In genomic region chr2:188294547-188294946, GRCh38 we compare ENCODE assay signal across 11 cellular contexts. TPM values are rescaled to one million over a fixed set of nuclear protein-coding genes. Genes with fewer than 3 reads are reported as not detected.
A peak's percentile ranks its signal among the peaks of the same experiment; 100 is the strongest.
DNase-seq lines count a peak whose midpoint lies in the region; TF ChIP-seq lines count a peak whose summit lies in the region.
"Had no signal": no experiment of that assay in that cellular context is flagged by ENCODE, and none has a peak within 500 bp of the region (broad histone marks: within the 10 kb centered on the region; RNA-seq: fewer than 3 reads in every experiment).

No MANE protein-coding gene starts in this region.

- H3K9me3 ChIP-seq in ES-I3 (ENCODE audit: control insufficient read depth, insufficient read depth, low read length): 0 out of 2 replicates have a peak, but pooled peaks cover 4% of the 10 kb centered on the region

- POLR2A ChIA-PET in GM10248 (lab: Yijun Ruan, JAX): no interaction called here

- H3K27me3 Mint-ChIP-seq in glutamatergic neuron (ENCODE audit: unreplicated experiment): peaks cover 9% of the 10 kb centered on the region
- peaks cover 45% of the 10 kb centered on the region for H3K27me3 Mint-ChIP-seq in activated T-helper 1 cell treated with anti-CD3 and anti-CD28 coated beads, Interleukin-12 subunit alpha, Interleukin-12 subunit beta, Interleukin-2, Interleukin-4 antibody, amounts not matched to agents 30 ng/mL and 10 ng/mL and 1 ng/mL, durations not matched to agents 14 hours and 24 hours and 36 hours (ENCODE audit: insufficient read depth)

- no peaks in the 10 kb centered on the region; the same call in 1 of the 2 replicates for H3K36me3 ChIP-seq in ES-I3 (ENCODE audit: insufficient read depth, low read length)

- peak overlapping the region; percentile 96 for H3K9ac ChIP-seq in ES-I3 (ENCODE audit: low read depth, low read length)

- CTCF ChIA-PET in GM10248 (lab: Yijun Ruan, JAX): interaction anchor here (1.0 kb wide), 1 partner anchor 16 kb away, joined by 3 read pairs; no protein-coding TSS in a partner anchor

- peaks cover 5% of the 10 kb centered on the region; the same call in 1 of the 2 replicates for H3K4me1 ChIP-seq in ES-I3 (ENCODE audit: insufficient read depth, low read length)

- peaks cover 22% of the 10 kb centered on the region for H3K4me1 Mint-ChIP-seq in glutamatergic neuron (ENCODE audit: low read depth, unreplicated experiment)
- peaks cover 7% of the 10 kb centered on the region for H3K4me1 Mint-ChIP-seq in activated T-helper 1 cell treated with anti-CD3 and anti-CD28 coated beads, Interleukin-12 subunit alpha, Interleukin-12 subunit beta, Interleukin-2, Interleukin-4 antibody, amounts not matched to agents 30 ng/mL and 10 ng/mL and 1 ng/mL, durations not matched to agents 14 hours and 24 hours and 36 hours (ENCODE audit: low read depth)
- H3K4me1 Mint-ChIP-seq: natural killer cell had no signal

- H3K9me3 Mint-ChIP-seq in glutamatergic neuron (ENCODE audit: unreplicated experiment): peaks cover 13% of the 10 kb centered on the region
- H3K9me3 Mint-ChIP-seq in activated T-helper 1 cell treated with anti-CD3 and anti-CD28 coated beads, Interleukin-12 subunit alpha, Interleukin-12 subunit beta, Interleukin-2, Interleukin-4 antibody, amounts not matched to agents 30 ng/mL and 10 ng/mL and 1 ng/mL, durations not matched to agents 14 hours and 24 hours and 36 hours: no peaks in the 10 kb centered on the region

- H3K27ac Mint-ChIP-seq in glutamatergic neuron (ENCODE audit: unreplicated experiment): peak overlapping the region; percentile 22
- no peak overlapping the region for H3K27ac Mint-ChIP-seq in activated T-helper 1 cell treated with anti-CD3 and anti-CD28 coated beads, Interleukin-12 subunit alpha, Interleukin-12 subunit beta, Interleukin-2, Interleukin-4 antibody, amounts not matched to agents 30 ng/mL and 10 ng/mL and 1 ng/mL, durations not matched to agents 14 hours and 24 hours and 36 hours
- H3K27ac Mint-ChIP-seq: natural killer cell had no signal

- TF ChIP-seq CTCF in WI38 (IDR thresholded peaks at IDR 0.05; ENCODE audit: low read depth, low read length): no peak
- TF ChIP-seq CTCF in glutamatergic neuron (IDR thresholded peaks at IDR 0.05; ENCODE audit: partially characterized antibody, unreplicated experiment): no peak
- TF ChIP-seq CTCF in GM10248 (IDR thresholded peaks at IDR 0.05; ENCODE audit: control extremely low read depth, extremely low read depth, low read depth, missing control alignments): no peak

- H3K4me3 ChIP-seq in WI38 (ENCODE audit: low read depth, low read length): peak overlapping the region; percentile 94

- H3K4me3 Mint-ChIP-seq in glutamatergic neuron (ENCODE audit: unreplicated experiment): peak overlapping the region; percentile 98
- no peak overlapping the region for H3K4me3 Mint-ChIP-seq in activated T-helper 1 cell treated with anti-CD3 and anti-CD28 coated beads, Interleukin-12 subunit alpha, Interleukin-12 subunit beta, Interleukin-2, Interleukin-4 antibody, amounts not matched to agents 30 ng/mL and 10 ng/mL and 1 ng/mL, durations not matched to agents 14 hours and 24 hours and 36 hours
- H3K4me3 Mint-ChIP-seq: natural killer cell had no signal

- DNase-seq in glutamatergic neuron (no peak), renal cortical epithelial cell (ENCODE audit: low read depth) (peak; percentile 14), GM10248 (ENCODE audit: extremely low spot score) (no peak)
- DNase-seq in activated CD4-positive, alpha-beta T cell treated with anti-CD3 and anti-CD28 coated beads for 48 hours: no peak
- DNase-seq in activated naive CD4-positive, alpha-beta T cell treated with Interleukin-2 at 50 U/mL for 16 hours: no peak
- no peak for DNase-seq in activated T-helper 1 cell treated with anti-CD3 and anti-CD28 coated beads, Interleukin-12 subunit alpha, Interleukin-12 subunit beta, Interleukin-2, Interleukin-4 antibody, amounts not matched to agents 30 ng/mL and 10 ng/mL and 1 ng/mL, durations not matched to agents 14 hours and 24 hours and 36 hours (ENCODE audit: low spot score)
- DNase-seq: DMS79 treated with DMSO at 0.1 percent for 48 hours, natural killer cell, NCI-H1092 had no signal

- peaks cover 6% of the 10 kb centered on the region for H3K36me3 Mint-ChIP-seq in glutamatergic neuron (ENCODE audit: unreplicated experiment)
- H3K36me3 Mint-ChIP-seq in activated T-helper 1 cell treated with anti-CD3 and anti-CD28 coated beads, Interleukin-12 subunit alpha, Interleukin-12 subunit beta, Interleukin-2, Interleukin-4 antibody, amounts not matched to agents 30 ng/mL and 10 ng/mL and 1 ng/mL, durations not matched to agents 14 hours and 24 hours and 36 hours (ENCODE audit: low read depth): no peaks in the 10 kb centered on the region

- intact Hi-C loops in activated T-helper 1 cell treated with anti-CD3 and anti-CD28 coated beads, Interleukin-12 subunit alpha, Interleukin-12 subunit beta, Interleukin-2, Interleukin-4 antibody, amounts not matched to agents 30 ng/mL and 10 ng/mL and 1 ng/mL, durations not matched to agents 14 hours and 24 hours and 36 hours (cut with micrococcal nuclease): no loop called here

RNA-seq across cellular contexts. Expression of gene GULP1, which starts 2.9 kb away (rescaled TPM):
- total RNA-seq in glutamatergic neuron (ENCODE audit: unreplicated experiment) (17.7 TPM), renal cortical epithelial cell (130 and 159 TPM in 2 replicates)
- total RNA-seq in activated T-helper 1 cell treated with anti-CD3 and anti-CD28 coated beads, Interleukin-12 subunit alpha, Interleukin-12 subunit beta, Interleukin-2, Interleukin-4 antibody, amounts not matched to agents 30 ng/mL and 10 ng/mL and 1 ng/mL, durations not matched to agents 14 hours and 24 hours and 36 hours: not detected in 2 replicates
- total RNA-seq: natural killer cell had no signal

Comparison
In these comparisons a context has a peak if more than half of its experiments do, and no peak if none do; other contexts are left out.
1. RNA of gene GULP1, which starts 2.9 kb away (total RNA-seq): 130 to 159 TPM in renal cortical epithelial cell and 17.7 TPM in glutamatergic neuron (single experiment); not detected in activated T-helper 1 cell treated with anti-CD3 and anti-CD28 coated beads, Interleukin-12 subunit alpha, Interleukin-12 subunit beta, Interleukin-2, Interleukin-4 antibody, amounts not matched to agents 30 ng/mL and 10 ng/mL and 1 ng/mL, durations not matched to agents 14 hours and 24 hours and 36 hours; every median in the first group is over 10 times any median in the second.